1 cellular context compared by ENCODE assay signal in genomic region chr14:93212432-93212831, GRCh38.
TF ChIP-seq lines count a peak whose summit lies in the region.

No MANE protein-coding gene starts in this region.

TF ChIP-seq in GM23338, 12 proteins besides CTCF, POLR2A, EP300 and RAD21 (continued from another document):
- no peak for TF ChIP-seq ZNF462 (CRISPR knock-in tag; IDR thresholded peaks at IDR 0.05)
- TF ChIP-seq ZNF114 (CRISPR knock-in tag; IDR thresholded peaks at IDR 0.05), result no peak
- no peak for TF ChIP-seq POLR2AphosphoS5 (IDR thresholded peaks at IDR 0.05; ENCODE audit: low read depth)
- TF ChIP-seq NANOG (IDR thresholded peaks at IDR 0.05; ENCODE audit: borderline replicate concordance), result no peak
- no peak for TF ChIP-seq STAT1 (IDR thresholded peaks at IDR 0.05; ENCODE audit: unreplicated experiment)
- TF ChIP-seq EZH2phosphoT487 (IDR thresholded peaks at IDR 0.05; ENCODE audit: unreplicated experiment), result no peak
- no peak for TF ChIP-seq ZNF331 (CRISPR knock-in tag; IDR thresholded peaks at IDR 0.05; ENCODE audit: low read depth)
TF ChIP-seq in GM23338: peak in this region for 0.
